21 cellular contexts compared by ENCODE assay signal in genomic region chr9:135152608-135153337, GRCh38.
DNase-seq lines count a peak whose midpoint lies in the region; TF ChIP-seq lines count a peak whose summit lies in the region.
"Had no signal": no experiment of that assay in that cellular context is flagged by ENCODE, and none has a peak within 500 bp of the region (broad histone marks: within the 10 kb centered on the region; RNA-seq: fewer than 3 reads in every experiment).

No MANE protein-coding gene starts in this region.

- no peak overlapping the region for H2BK120ac ChIP-seq in neuronal stem cell (ENCODE audit: low read depth, low read length)

- no peak overlapping the region for H3K9ac ChIP-seq in neuronal stem cell (ENCODE audit: low read depth, low read length, poor library complexity)
- H3K9ac ChIP-seq: parathyroid adenoma had no signal

- no peak overlapping the region for H3K4ac ChIP-seq in neuronal stem cell (ENCODE audit: low read length)

- H3K9me3 Mint-ChIP-seq in brain, result peaks cover 0 to 13% (median 8%) of the 10 kb centered on the region in 5 experiments

- no peak overlapping the region for H2BK12ac ChIP-seq in neuronal stem cell (ENCODE audit: low read length)

- DNase-seq in NCI-H526 (lab: John Stamatoyannopoulos, UW) (peak; percentile 71 to 79), NCI-H526 treated with DMSO at 0.1 percent for 48 hours (lab: John Stamatoyannopoulos, UW) (no peak), HT1080 (ENCODE audit: low read depth) (peak; percentile 19), neuronal stem cell (ENCODE audit: low spot score) (no peak), COLO829 (ENCODE audit: low spot score) (no peak)
- DNase-seq in activated CD8-positive, alpha-beta memory T cell treated with anti-CD3 and anti-CD28 coated beads, Interleukin-2, amount 50 U/mL, for 48 hours, result no peak
- no peak for DNase-seq in activated CD4-positive, CD25-positive, alpha-beta regulatory T cell treated with anti-CD3 and anti-CD28 coated beads, Interleukin-2, amount 50 U/mL, for 72 hours
- DNase-seq: adrenal gland; caudate nucleus; COR-L47; effector CD8-positive, alpha-beta T cell; hippocampal formation; left ventricle myocardium superior; NCI-H2029; NK-92 treated with Interleukin-12 subunit alpha and Interleukin-12 subunit beta, amount 100 ng/mL, for 24 hours; trophoblast cell had no signal

- no peak overlapping the region for H2AK5ac ChIP-seq in neuronal stem cell (ENCODE audit: low read depth, low read length)

- no peak overlapping the region for H2BK15ac ChIP-seq in neuronal stem cell (ENCODE audit: low read length)

- no peak overlapping the region for H3K23ac ChIP-seq in neuronal stem cell (ENCODE audit: low read depth, low read length, poor library complexity)

- peak overlapping the region; percentile 21 for H3K14ac ChIP-seq in neuronal stem cell (ENCODE audit: low read length)

- H2BK5ac ChIP-seq in neuronal stem cell (ENCODE audit: low read length), result peak overlapping the region; percentile 43

- H3K4me2 ChIP-seq in neuronal stem cell (ENCODE audit: insufficient read depth, low read length, poor library complexity, severe bottlenecking), result no peak overlapping the region
- H3K4me2 ChIP-seq: smooth muscle cell had no signal

- peak overlapping the region; percentile 78 for H3K18ac ChIP-seq in neuronal stem cell (ENCODE audit: low read length)

- H3K4me1 ChIP-seq in neuronal stem cell (ENCODE audit: control insufficient read depth in 2 of 2, insufficient read depth in 1 of 2, low read depth in 1 of 2, low read length in 2 of 2), result peaks cover 0 to 15% of the 10 kb centered on the region in 2 donors
- H3K4me1 ChIP-seq: adrenal gland, parathyroid adenoma had no signal

- peaks cover 43% of the 10 kb centered on the region for H3K4me1 Mint-ChIP-seq in brain
- H3K4me1 Mint-ChIP-seq: activated T-helper 17 cell treated with anti-CD3 and anti-CD28 coated beads, Interleukin-2, amount 50 U/mL, for 72 hours had no signal

- H3K27me3 ChIP-seq in neuronal stem cell (ENCODE audit: control insufficient read depth in 3 of 3, insufficient read depth in 3 of 3, low read depth in 1 of 3, low read length in 3 of 3), result peaks cover 0 to 5% (median 0%) of the 10 kb centered on the region in 3 experiments

- peak overlapping the region in 2 of 5 experiments; percentile 5 to 50 for H3K4me3 Mint-ChIP-seq in brain
- H3K4me3 Mint-ChIP-seq: activated T-helper 17 cell treated with anti-CD3 and anti-CD28 coated beads, Interleukin-2, amount 50 U/mL, for 72 hours had no signal

- no peak overlapping the region for H3K27ac ChIP-seq in neuronal stem cell (replicated peaks; ENCODE audit: low read length)
- H3K27ac ChIP-seq: adrenal gland, parathyroid adenoma, SK-N-MC had no signal

- H3K36me3 Mint-ChIP-seq in brain, result no peaks in the 10 kb centered on the region

- H3K36me3 ChIP-seq in neuronal stem cell (replicated peaks in 1 of 2; ENCODE audit: control insufficient read depth in 2 of 2, insufficient read depth in 2 of 2, low read length in 2 of 2), result no peaks in the 10 kb centered on the region
- H3K36me3 ChIP-seq: adrenal gland had no signal

- H2AFZ ChIP-seq in neuronal stem cell (ENCODE audit: low read length), result no peak overlapping the region
- H2AFZ ChIP-seq: parathyroid adenoma had no signal

- H3K27me3 Mint-ChIP-seq in brain, result peaks cover 30% of the 10 kb centered on the region

- H3K27ac Mint-ChIP-seq in brain, result peak overlapping the region in 3 of 5 experiments; percentile 43 to 92 (median 89)
- H3K27ac Mint-ChIP-seq: activated T-helper 17 cell treated with anti-CD3 and anti-CD28 coated beads, Interleukin-2, amount 50 U/mL, for 72 hours had no signal

- H3K4me3 ChIP-seq in neuronal stem cell (ENCODE audit: low read length in 2 of 2), result no peak overlapping the region
- H3K4me3 ChIP-seq: adrenal gland, SK-N-MC, smooth muscle cell had no signal

- H4K91ac ChIP-seq in neuronal stem cell (ENCODE audit: low read depth, low read length, poor library complexity), result no peak overlapping the region

- TF ChIP-seq CTCF in brain (conservative IDR thresholded peaks at IDR 0.05), result no peak

- no CpG with 5 or more reads among the region's 17 CpGs for WGBS in neuronal stem cell (ENCODE audit: extremely low coverage in 2 of 2, insufficient read length in 2 of 2, insufficient replicate concordance in 1 of 2), 2 donors

- peaks cover 0 to 6% of the 10 kb centered on the region in 2 donors for H3K9me3 ChIP-seq in neuronal stem cell (replicated peaks in 1 of 2; ENCODE audit: control insufficient read depth in 2 of 2, insufficient read depth in 1 of 2, low read depth in 1 of 2, low read length in 2 of 2)
- H3K9me3 ChIP-seq: adrenal gland had no signal

- H3K79me1 ChIP-seq in neuronal stem cell (ENCODE audit: low read depth, low read length), result no peaks in the 10 kb centered on the region

- H4K8ac ChIP-seq in neuronal stem cell (ENCODE audit: low read depth, low read length), result no peak overlapping the region

Comparison
In these comparisons a context has a peak if more than half of its experiments do, and no peak if none do; other contexts are left out.
1. DNase-seq: peak in NCI-H526 (2 of 2) and HT1080 (single experiment); none in NCI-H526 treated with DMSO at 0.1 percent for 48 hours (single experiment), neuronal stem cell (single experiment), activated CD8-positive, alpha-beta memory T cell treated with anti-CD3 and anti-CD28 coated beads, Interleukin-2, amount 50 U/mL, for 48 hours (single experiment), COLO829 (single experiment) and activated CD4-positive, CD25-positive, alpha-beta regulatory T cell treated with anti-CD3 and anti-CD28 coated beads, Interleukin-2, amount 50 U/mL, for 72 hours (single experiment).